In the genomic region with DNA sequence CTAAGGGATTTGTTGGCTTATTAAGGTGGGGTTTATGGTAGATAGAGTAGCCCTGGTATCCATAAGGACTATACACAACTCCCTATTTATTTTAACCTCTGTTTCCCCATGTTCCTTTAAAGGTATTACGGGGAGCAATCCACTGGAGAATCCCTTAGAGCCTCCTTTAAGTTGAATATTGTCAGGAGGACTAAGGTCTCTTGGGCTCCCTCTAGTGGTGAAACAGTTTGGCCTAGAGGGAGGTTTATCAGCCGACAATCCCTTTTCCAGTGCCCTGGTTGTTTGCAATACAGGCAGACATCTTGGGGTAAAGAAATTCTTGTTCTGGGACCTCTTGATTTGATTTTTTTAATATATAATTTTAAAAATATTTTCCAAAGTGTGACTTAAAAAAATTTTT, we compare ENCODE assay signal across 8 cellular contexts. TPM values are rescaled to one million over a fixed set of nuclear protein-coding genes. Genes with fewer than 3 reads are reported as not detected.
A peak's percentile ranks its signal among the peaks of the same experiment; 100 is the strongest.
DNase-seq lines count a peak whose midpoint lies in the region; ATAC-seq and TF ChIP-seq lines count a peak whose summit lies in the region.

No MANE protein-coding gene starts in this region.

- no peak overlapping the region for H3K27ac Mint-ChIP-seq in natural killer cell

- no peaks in the 10 kb centered on the region for H3K9me3 Mint-ChIP-seq in natural killer cell

- no peak overlapping the region for H3K27ac ChIP-seq in esophagus squamous epithelium

- H3K4me1 Mint-ChIP-seq in natural killer cell = peaks cover 44 to 52% of the 10 kb centered on the region in 2 donors

- WGBS in esophagus squamous epithelium, 2 donors = 31 to 41% methylated on average over 2 of the region's 2 CpGs

- H3K27me3 ChIP-seq in esophagus squamous epithelium = no peaks in the 10 kb centered on the region

- no peaks in the 10 kb centered on the region for H3K9me3 ChIP-seq in esophagus squamous epithelium

- H3K4me3 ChIP-seq in esophagus squamous epithelium = no peak overlapping the region

- no peak for TF ChIP-seq POLR2A in esophagus squamous epithelium (IDR thresholded peaks at IDR 0.05)

- TF ChIP-seq CTCF in esophagus squamous epithelium (IDR thresholded peaks at IDR 0.05) (peak; percentile 50 to 80 (median 66)), natural killer cell (IDR thresholded peaks at IDR 0.05) (peak; percentile 95)

- no peaks in the 10 kb centered on the region for H3K36me3 Mint-ChIP-seq in natural killer cell

- peak; percentile 95 for ATAC-seq in HG02938 (IDR thresholded peaks at IDR 0.05; ENCODE audit: unreplicated experiment)
- peak; percentile 81 to 93 (median 89) for ATAC-seq in natural killer cell

- no peaks in the 10 kb centered on the region for H3K27me3 Mint-ChIP-seq in natural killer cell (ENCODE audit: low read depth in 2 of 2)

- H3K4me3 Mint-ChIP-seq in natural killer cell = no peak overlapping the region

- intact Hi-C loops in esophagus squamous epithelium (cut with DNase I) (no loop called here), natural killer cell (cut with micrococcal nuclease) (no loop called here)

- H3K4me1 ChIP-seq in esophagus squamous epithelium = peaks cover 0 to 6% (median 0%) of the 10 kb centered on the region in 3 donors

- peak; percentile 69 for DNase-seq in activated effector memory CD4-positive, alpha-beta T cell treated with anti-CD3 and anti-CD28 coated beads, Interleukin-2, amount 50 U/mL, for 16 hours
- no peak for DNase-seq in activated effector memory CD4-positive, alpha-beta T cell treated with Interleukin-2 at 50 U/mL for 16 hours
- peak; percentile 55 for DNase-seq in NCI-H460 (ENCODE audit: extremely low read depth, low read depth)
- peak; percentile 29 to 38 for DNase-seq in activated CD4-positive, alpha-beta T cell treated with anti-CD3 and anti-CD28 coated beads, Interleukin-2, amount 50 U/mL, for 4 hours
- DNase-seq in esophagus squamous epithelium (lab: John Stamatoyannopoulos, UW) = no peak
- no peak for DNase-seq in natural killer cell
- no peak for DNase-seq in middle frontal gyrus (ENCODE audit: extremely low spot score, low spot score)

- H3K36me3 ChIP-seq in esophagus squamous epithelium = peaks cover 0 to 41% (median 0%) of the 10 kb centered on the region in 3 donors

RNA-seq across cellular contexts. Expression of gene OPA1, which starts 12.9 kb away (rescaled TPM):
- total RNA-seq in NCI-H460 (2014; rRNA removed; shearing (Covaris generic)) = 53.6 and 56.0 TPM in 2 replicates
- 48.0 and 53.6 TPM in 2 replicates for polyA plus RNA-seq in NCI-H460 (2014; cell fraction: nucleus; rRNA removed)
- 10 to 100 TPM; 29.3 to 48.1 (median 44.6) TPM for total RNA-seq in esophagus squamous epithelium
- 10 to 100 TPM; 52.6 to 72.0 (median 57.5) TPM for total RNA-seq in natural killer cell

RNA-seq across cellular contexts. Expression of gene ATP13A4, which starts 51.2 kb away (rescaled TPM):
- total RNA-seq in NCI-H460 (2014; rRNA removed; shearing (Covaris generic)) = not detected in 2 replicates
- polyA plus RNA-seq in NCI-H460 (2014; cell fraction: nucleus; rRNA removed) = not detected in 2 replicates
- total RNA-seq in esophagus squamous epithelium (10 to 100 TPM; 24.9 to 59.8 (median 40.5) TPM), natural killer cell (1 to 10 TPM; 1.3 to 3.9 (median 3.6) TPM)

Comparison
In these comparisons a context has a peak if more than half of its experiments do, and no peak if none do; other contexts are left out.
1. DNase-seq: peak in activated effector memory CD4-positive, alpha-beta T cell treated with anti-CD3 and anti-CD28 coated beads, Interleukin-2, amount 50 U/mL, for 16 hours (single experiment), NCI-H460 (single experiment) and activated CD4-positive, alpha-beta T cell treated with anti-CD3 and anti-CD28 coated beads, Interleukin-2, amount 50 U/mL, for 4 hours (2 of 2); none in activated effector memory CD4-positive, alpha-beta T cell treated with Interleukin-2 at 50 U/mL for 16 hours (single experiment), esophagus squamous epithelium (single experiment), natural killer cell (single experiment) and middle frontal gyrus (single experiment).
2. RNA of gene ATP13A4, which starts 51.2 kb away (total RNA-seq): 24.9 to 59.8 TPM in esophagus squamous epithelium; 1.3 to 3.9 TPM in natural killer cell and not detected in NCI-H460; every median in the first group is over 4 times any median in the second.